ENCODE assay signal across 8 cellular contexts in genomic region chr4:25233737-25234389, GRCh38. TPM values are rescaled to one million over a fixed set of nuclear protein-coding genes. Genes with fewer than 3 reads are reported as not detected.
DNase-seq lines count a peak whose midpoint lies in the region; ATAC-seq, FAIRE-seq and TF ChIP-seq lines count a peak whose summit lies in the region.

PI4K2B (plus strand) TSS chr4:25234033; CDS start chr4:25234164, 131 bp downstream.

- TF ChIP-seq POLR2A in GM12892 (IDR thresholded peaks at IDR 0.05; ENCODE audit: low read depth, low read length) (peak; percentile 85), heart left ventricle (IDR thresholded peaks at IDR 0.05) (peak in 1 of 2 donors; percentile 68)

- H3K4me1 Mint-ChIP-seq in T-cell: peaks cover 43 to 49% (median 45%) of the 10 kb centered on the region in 3 donors
- H3K4me1 Mint-ChIP-seq in progenitor cell of endocrine pancreas (ENCODE audit: low read depth): peaks cover 11% of the 10 kb centered on the region

- DNase-seq in GM12892 (ENCODE audit: insufficient read length) (peak; percentile 75), NCI-H1436 treated with DMSO at 0.1 percent for 48 hours (lab: John Stamatoyannopoulos, UW) (peak; percentile 27), T-cell (peak; percentile 80 to 95 (median 89)), heart left ventricle (peak; percentile 88 to 95 (median 90)), progenitor cell of endocrine pancreas (ENCODE audit: low spot score, unreplicated experiment) (peak; percentile 90), ureter (ENCODE audit: low spot score) (peak; percentile 90)

- TF ChIP-seq CTCF in heart left ventricle (IDR thresholded peaks at IDR 0.05) (no peak), progenitor cell of endocrine pancreas (IDR thresholded peaks at IDR 0.05; ENCODE audit: unreplicated experiment) (no peak)

- H3K4me1 ChIP-seq in heart left ventricle: peaks cover 0 to 21% (median 7%) of the 10 kb centered on the region in 12 donors

- peak; percentile 74 for ATAC-seq in HG02840 (IDR thresholded peaks at IDR 0.05; ENCODE audit: low FRiP score, unreplicated experiment)
- ATAC-seq in T-cell (replicated peaks in 1 of 4): peak; percentile 81 to 88 (median 86)
- ATAC-seq in heart left ventricle: peak; percentile 79 to 96 (median 93)

- no peaks in the 10 kb centered on the region for H3K36me3 ChIP-seq in heart left ventricle

- H3K9me3 Mint-ChIP-seq in T-cell (peaks cover 2 to 9% (median 6%) of the 10 kb centered on the region in 3 donors), progenitor cell of endocrine pancreas (ENCODE audit: low read depth) (peaks cover 36% of the 10 kb centered on the region)

- H3K4me3 Mint-ChIP-seq in T-cell (peak within 1 kb of the TSS; percentile 86 to 95 (median 90)), progenitor cell of endocrine pancreas (ENCODE audit: low read depth) (peak within 1 kb of the TSS; percentile 84)

- H3K4me3 ChIP-seq in heart left ventricle: peak within 1 kb of the TSS; percentile 74 to 99 (median 90)

- H3K27me3 ChIP-seq in heart left ventricle: no peaks in the 10 kb centered on the region

- CTCF ChIA-PET in T-cell (lab: Charles Lee): interaction anchor here (0.5 to 4.9 kb wide), 14 partner anchors 18 to 1723 kb away, joined by 3 to 59 read pairs (median 5); partner anchors contain the start of genes ZCCHC4 (in 2 of the 2), ANAPC4 (in 1 of the 2), SEPSECS (in 1 of the 2) and TBC1D19 (in 1 of the 2)

- H3K27me3 Mint-ChIP-seq in T-cell (no peaks in the 10 kb centered on the region), progenitor cell of endocrine pancreas (no peaks in the 10 kb centered on the region)

- FAIRE-seq in GM12892 (lab: Jason Lieb, UNC): peak; percentile 99

- H3K27ac ChIP-seq in adipose tissue (ENCODE audit: low read depth, low read length) (peak within 1 kb of the TSS; percentile 1), heart left ventricle (peak within 1 kb of the TSS; percentile 83 to 97 (median 94))

- WGBS in adipose tissue, 3 donors: 1% methylated on average over 51 to 72 of the region's 72 CpGs
- 0 to 3% (median 1%) methylated on average over 13 to 72 of the region's 72 CpGs for WGBS in heart left ventricle, 4 donors

- POLR2A ChIA-PET in T-cell (lab: Charles Lee): interaction anchor here in 1 of 2 donors (0.5 to 1.8 kb wide), 6 partner anchors 10 to 617 kb away, joined by 3 to 9 read pairs (median 4); partner anchors contain the start of genes SEPSECS and ZCCHC4

- H3K36me3 Mint-ChIP-seq in T-cell (peaks cover 21% of the 10 kb centered on the region), progenitor cell of endocrine pancreas (ENCODE audit: insufficient read depth) (peaks cover 27% of the 10 kb centered on the region)

- H3K9me3 ChIP-seq in heart left ventricle: peaks cover 0 to 28% (median 9%) of the 10 kb centered on the region in 12 donors

- intact Hi-C loops in heart left ventricle (cut with DNase I): loop anchor here in 8 of 10 donors (1.0 to 10.0 kb wide), 10 partner anchors 57 to 141 kb away; partner anchors contain the start of genes SEPSECS (in 6 of the 8), ZCCHC4 (in 5 of the 8) and ANAPC4 (in 1 of the 8)

- H3K27ac Mint-ChIP-seq in T-cell (peak within 1 kb of the TSS; percentile 94 to 98), progenitor cell of endocrine pancreas (peak within 1 kb of the TSS; percentile 92)

RNA-seq across cellular contexts. Expression of gene PI4K2B, which starts in this region (rescaled TPM):
- polyA plus RNA-seq in GM12892 (2012; ENCODE audit: missing spikeins): 47.6 TPM
- total RNA-seq in T-cell (10 to 100 TPM; 11.6 to 16.6 (median 14.6) TPM), heart left ventricle (1 to 10 TPM; 1.3 to 6.8 (median 2.6) TPM), progenitor cell of endocrine pancreas (13.7 and 13.9 TPM in 2 replicates), ureter (12.5 TPM)
- polyA plus RNA-seq in adipose tissue (10 to 100 TPM in 1 of 3 donors, 1 to 10 TPM in 2; 4.1 to 11.9 (median 6.5) TPM), heart left ventricle (1 to 10 TPM; 1.4 to 4.3 TPM)

Comparison
In these comparisons a context has a peak if more than half of its experiments do, and no peak if none do; other contexts are left out.
1. Peak in every context shown above with its lines: DNase-seq, ATAC-seq, H3K4me3 ChIP-seq and H3K27ac ChIP-seq.
2. DNase-seq: peak in every context shown above with its lines; median percentile 90 in heart left ventricle; 90 in progenitor cell of endocrine pancreas; 90 in ureter; 89 in T-cell; 75 in GM12892; 27 in NCI-H1436 treated with DMSO at 0.1 percent for 48 hours.